ENCODE assay signal across 11 cellular contexts in genomic region chr9:19998823-19999455, GRCh38.
DNase-seq lines count a peak whose midpoint lies in the region; ATAC-seq and TF ChIP-seq lines count a peak whose summit lies in the region.
"Had no signal": no experiment of that assay in that cellular context is flagged by ENCODE, and none has a peak within 500 bp of the region (broad histone marks: within the 10 kb centered on the region; RNA-seq: fewer than 3 reads in every experiment).

No MANE protein-coding gene starts in this region.

- no peak overlapping the region for H2AK5ac ChIP-seq in IMR-90 (ENCODE audit: low read depth, low read length)

- H3K4me3 ChIP-seq in IMR-90 (ENCODE audit: insufficient read depth, low read depth, low read length) (no peak overlapping the region), epithelial cell of esophagus (ENCODE audit: low read length) (no peak overlapping the region)
- H3K4me3 ChIP-seq: stomach had no signal

- H3K4me1 ChIP-seq in IMR-90 (ENCODE audit: control insufficient read depth, insufficient read depth, low read length): peaks cover 2% of the 10 kb centered on the region; the same call in 1 of the 2 replicates
- H3K4me1 ChIP-seq: stomach had no signal

- H3K18ac ChIP-seq in IMR-90 (ENCODE audit: low read depth, low read length): peak overlapping the region; percentile 16; the same call in 1 of the 2 replicates

- DNase-seq in EL: peak; percentile 41
- no peak for DNase-seq in IMR-90
- DNase-seq in epithelial cell of esophagus (ENCODE audit: low read depth): peak; percentile 52
- no peak for DNase-seq in NCI-H1694 (lab: John Stamatoyannopoulos, UW)
- no peak for DNase-seq in NCI-H510A (lab: John Stamatoyannopoulos, UW)
- no peak for DNase-seq in DMS53 (lab: John Stamatoyannopoulos, UW)
- DNase-seq: NCI-H526, stomach had no signal

- peak overlapping the region; percentile 20 for H3K14ac ChIP-seq in IMR-90 (replicated peaks; ENCODE audit: low read depth, low read length)

- H4K20me1 ChIP-seq in IMR-90 (ENCODE audit: insufficient read depth, low read length): no peaks in the 10 kb centered on the region

- H4K8ac ChIP-seq in IMR-90 (ENCODE audit: low read depth in 2 of 2, low read length in 2 of 2): peak overlapping the region; percentile 62 to 66

- H3K9ac ChIP-seq in IMR-90 (ENCODE audit: low read depth, low read length): no peak overlapping the region

- WGBS in IMR-90 (ENCODE audit: extremely low coverage in 2 of 2, insufficient read length in 1 of 2), 2 experiments: no CpG with 5 or more reads among the region's 3 CpGs

- H3K9me3 ChIP-seq in IMR-90 (ENCODE audit: control insufficient read depth, insufficient read depth, low read length): no peaks in the 10 kb centered on the region
- H3K9me3 ChIP-seq: neutrophil, stomach had no signal

- POLR2A ChIA-PET in IMR-90 (lab: Charles Lee; ENCODE audit: unreplicated experiment): interaction anchor here (0.6 kb wide), 1 partner anchor 356 kb away, joined by 3 read pairs; no protein-coding TSS in a partner anchor

- CTCF ChIA-PET in IMR-90 (lab: Yijun Ruan, JAX): no interaction called here

- no peak overlapping the region; the same call in 1 of the 2 replicates for H3K27ac ChIP-seq in IMR-90 (ENCODE audit: insufficient read depth, low read length)
- H3K27ac ChIP-seq: neutrophil, stomach had no signal

- H2BK120ac ChIP-seq in IMR-90 (ENCODE audit: low read depth, low read length): peak overlapping the region; percentile 83

- peaks cover 8% of the 10 kb centered on the region for H3K9me1 ChIP-seq in IMR-90 (ENCODE audit: insufficient read depth, low read length)

- peak; percentile 30 for ATAC-seq in GM19463 (IDR thresholded peaks at IDR 0.05; ENCODE audit: unreplicated experiment)
- ATAC-seq in IMR-90 (ENCODE audit: low read depth): no peak; the same call in 1 of the 2 replicates
- ATAC-seq in HG03175 (IDR thresholded peaks at IDR 0.05; ENCODE audit: unreplicated experiment): no peak

- intact Hi-C loops in IMR-90 (cut with micrococcal nuclease): no loop called here

- H3K27me3 ChIP-seq in IMR-90 (ENCODE audit: control insufficient read depth, insufficient read depth, low read length): peaks cover 3% of the 10 kb centered on the region
- H3K27me3 ChIP-seq: neutrophil, stomach had no signal

- TF ChIP-seq RAD21 in IMR-90 (IDR thresholded peaks at IDR 0.05; ENCODE audit: low read length): no peak

- peak overlapping the region; percentile 82 for H2BK20ac ChIP-seq in IMR-90 (ENCODE audit: low read depth, low read length)

- H3K4ac ChIP-seq in IMR-90 (ENCODE audit: low read depth, low read length): peak overlapping the region; percentile 68

- H2AFZ ChIP-seq in IMR-90 (replicated peaks; ENCODE audit: low read length, poor library complexity): no peak overlapping the region

- H2AK9ac ChIP-seq in IMR-90 (replicated peaks; ENCODE audit: low read depth, low read length, poor library complexity): no peak overlapping the region

- dilution Hi-C loops in IMR-90 (cut with HindIII; ENCODE audit: low sequenced_read_pairs, unreplicated experiment): no loop called here

- H3K36me3 ChIP-seq in IMR-90 (ENCODE audit: control insufficient read depth, insufficient read depth, low read length): no peaks in the 10 kb centered on the region
- H3K36me3 ChIP-seq: neutrophil, stomach had no signal

- no peaks in the 10 kb centered on the region for H3K79me1 ChIP-seq in IMR-90 (ENCODE audit: low read depth in 1 of 2, low read length in 2 of 2)

- no peak for TF ChIP-seq POLR2A in IMR-90 (IDR thresholded peaks at IDR 0.05; ENCODE audit: low read depth, low read length)

- H2BK15ac ChIP-seq in IMR-90 (ENCODE audit: low read depth, low read length): peak overlapping the region; percentile 23; the same call in 1 of the 3 replicates

- peak overlapping the region; percentile 9 for H2BK5ac ChIP-seq in IMR-90 (ENCODE audit: low read depth, low read length, poor library complexity, severe bottlenecking)

- peak overlapping the region; percentile 80; the same call in 1 of the 2 replicates for H4K91ac ChIP-seq in IMR-90 (ENCODE audit: insufficient read depth, low read depth, low read length)

- in situ Hi-C loops in IMR-90 (cut with MboI; ENCODE audit: low sequenced_read_pairs): no loop called here

- no TSS peak for BruUV-seq in IMR-90 (replicated peaks; lab: Mats Ljungman, UMichigan)

- no peak for TF ChIP-seq CTCF in IMR-90 (conservative IDR thresholded peaks at IDR 0.05; ENCODE audit: low read depth, low read length)
- TF ChIP-seq CTCF in epithelial cell of esophagus (IDR thresholded peaks at IDR 0.05; ENCODE audit: insufficient read depth, low read depth, low read length, missing control alignments): no peak

- H3K56ac ChIP-seq in IMR-90 (ENCODE audit: extremely low read depth, insufficient read depth, low read length): no peak overlapping the region

- H3K4me2 ChIP-seq in IMR-90 (ENCODE audit: low read depth, low read length): no peak overlapping the region

- peak overlapping the region; percentile 31; the same call in 1 of the 2 replicates for H4K5ac ChIP-seq in IMR-90 (ENCODE audit: low read depth, low read length)

- peak overlapping the region; percentile 44; the same call in 1 of the 2 replicates for H3K23ac ChIP-seq in IMR-90 (ENCODE audit: low read depth, low read length)

TF ChIP-seq in IMR-90, 13 proteins besides CTCF, POLR2A, EP300 and RAD21:
- no peak for TF ChIP-seq MXI1 (IDR thresholded peaks at IDR 0.05; ENCODE audit: borderline replicate concordance, low read depth, low read length)
- TF ChIP-seq MAFK (IDR thresholded peaks at IDR 0.05; ENCODE audit: low read depth, low read length): no peak
- no peak for TF ChIP-seq CEBPB (IDR thresholded peaks at IDR 0.05; ENCODE audit: low read depth, low read length)
- no peak for TF ChIP-seq USF2 (IDR thresholded peaks at IDR 0.05; ENCODE audit: low read depth, low read length)
- no peak for TF ChIP-seq RCOR1 (IDR thresholded peaks at IDR 0.05; ENCODE audit: insufficient replicate concordance, low read length)
- no peak for TF ChIP-seq ELK1 (IDR thresholded peaks at IDR 0.05; ENCODE audit: borderline replicate concordance, low read depth, low read length)
- no peak for TF ChIP-seq NFE2L2 (IDR thresholded peaks at IDR 0.05; ENCODE audit: low read depth, low read length)
- no peak for TF ChIP-seq MAZ (IDR thresholded peaks at IDR 0.05; ENCODE audit: borderline replicate concordance, low read depth, low read length)
- TF ChIP-seq FOS (IDR thresholded peaks at IDR 0.05; ENCODE audit: low read depth, low read length): no peak
- TF ChIP-seq BHLHE40 (IDR thresholded peaks at IDR 0.05; ENCODE audit: low read depth, low read length): no peak
- TF ChIP-seq CHD1 (IDR thresholded peaks at IDR 0.05; ENCODE audit: low read depth, low read length): no peak
- TF ChIP-seq RFX5 (IDR thresholded peaks at IDR 0.05; ENCODE audit: low read depth, low read length): no peak
- TF ChIP-seq SMC3 (IDR thresholded peaks at IDR 0.05; ENCODE audit: low read depth, low read length): no peak

Comparison
In these comparisons a context has a peak if more than half of its experiments do, and no peak if none do; other contexts are left out.
1. DNase-seq: peak in EL (single experiment) and epithelial cell of esophagus (single experiment); none in IMR-90 (single experiment), NCI-H1694 (single experiment), NCI-H510A (single experiment) and DMS53 (single experiment).